16 cellular contexts compared by ENCODE assay signal in genomic region chr1:227545361-227545760, GRCh38. TPM values are rescaled to one million over a fixed set of nuclear protein-coding genes. Genes with fewer than 3 reads are reported as not detected.
DNase-seq lines count a peak whose midpoint lies in the region; ATAC-seq and TF ChIP-seq lines count a peak whose summit lies in the region.
"Had no signal": no experiment of that assay in that cellular context is flagged by ENCODE, and none has a peak within 500 bp of the region (broad histone marks: within the 10 kb centered on the region; RNA-seq: fewer than 3 reads in every experiment).

No MANE protein-coding gene starts in this region.

- no peak overlapping the region for H2BK5ac ChIP-seq in neuronal stem cell (ENCODE audit: low read length)

- no peak overlapping the region for H3K27ac ChIP-seq in neuronal stem cell (replicated peaks; ENCODE audit: low read length)
- H3K27ac ChIP-seq: BLaER1 treated with 17β-estradiol and CSF1 and Interleukin-3, amounts not matched to agents 10 nM and 100 nM had no signal

- H3K36me3 ChIP-seq in neuronal stem cell (replicated peaks in 1 of 2; ENCODE audit: control insufficient read depth in 2 of 2, insufficient read depth in 2 of 2, low read length in 2 of 2), result no peaks in the 10 kb centered on the region
- H3K36me3 ChIP-seq: BLaER1 treated with 17β-estradiol and CSF1 and Interleukin-3, amounts not matched to agents 10 nM and 100 nM had no signal

- no peak overlapping the region for H3K4ac ChIP-seq in neuronal stem cell (ENCODE audit: low read length)

- ATAC-seq in activated T-helper 17 cell treated with anti-CD3 and anti-CD28 coated beads, Interleukin-2, amount 50 U/mL, for 72 hours (replicated peaks), result no peak
- ATAC-seq: GM12878 had no signal

- H3K9me3 ChIP-seq in neuronal stem cell (replicated peaks in 1 of 2; ENCODE audit: control insufficient read depth in 2 of 2, insufficient read depth in 1 of 2, low read depth in 1 of 2, low read length in 2 of 2), result peaks cover 0 to 4% of the 10 kb centered on the region in 2 donors

- no peak overlapping the region for H2AFZ ChIP-seq in neuronal stem cell (ENCODE audit: low read length)

- no peak overlapping the region for H2AK5ac ChIP-seq in neuronal stem cell (ENCODE audit: low read depth, low read length)

- H2BK120ac ChIP-seq in neuronal stem cell (ENCODE audit: low read depth, low read length), result no peak overlapping the region

- no peaks in the 10 kb centered on the region for H3K27me3 Mint-ChIP-seq in activated T-helper 17 cell treated with anti-CD3 and anti-CD28 coated beads, Interleukin-2, amount 50 U/mL, for 72 hours
- peaks cover 6% of the 10 kb centered on the region for H3K27me3 Mint-ChIP-seq in glutamatergic neuron (ENCODE audit: unreplicated experiment)
- no peaks in the 10 kb centered on the region for H3K27me3 Mint-ChIP-seq in type B pancreatic cell

- H3K14ac ChIP-seq in neuronal stem cell (ENCODE audit: low read length), result no peak overlapping the region

- no CpG with 5 or more reads among the region's 5 CpGs for WGBS in neuronal stem cell (ENCODE audit: extremely low coverage in 2 of 2, insufficient read length in 2 of 2, insufficient replicate concordance in 1 of 2), 2 donors

- H3K36me3 Mint-ChIP-seq in activated T-helper 17 cell treated with anti-CD3 and anti-CD28 coated beads, Interleukin-2, amount 50 U/mL, for 72 hours (ENCODE audit: low read depth), result no peaks in the 10 kb centered on the region
- H3K36me3 Mint-ChIP-seq in glutamatergic neuron (ENCODE audit: unreplicated experiment) (no peaks in the 10 kb centered on the region), type B pancreatic cell (no peaks in the 10 kb centered on the region)
- H3K36me3 Mint-ChIP-seq: CD4-positive, CD25-positive, alpha-beta regulatory T cell had no signal

- peak overlapping the region; percentile 51 for H2BK12ac ChIP-seq in neuronal stem cell (ENCODE audit: low read length)

- H3K4me2 ChIP-seq in neuronal stem cell (ENCODE audit: insufficient read depth, low read length, poor library complexity, severe bottlenecking), result no peak overlapping the region
- H3K4me2 ChIP-seq: BLaER1 treated with 17β-estradiol and CSF1 and Interleukin-3, amounts not matched to agents 10 nM and 100 nM had no signal

- H3K18ac ChIP-seq in neuronal stem cell (ENCODE audit: low read length), result no peak overlapping the region

- peak overlapping the region; percentile 53 for H3K27ac Mint-ChIP-seq in activated T-helper 17 cell treated with anti-CD3 and anti-CD28 coated beads, Interleukin-2, amount 50 U/mL, for 72 hours
- H3K27ac Mint-ChIP-seq in glutamatergic neuron (ENCODE audit: unreplicated experiment) (no peak overlapping the region), type B pancreatic cell (no peak overlapping the region)
- H3K27ac Mint-ChIP-seq: H9, IgD-negative memory B cell had no signal

- TF ChIP-seq CTCF in glutamatergic neuron (IDR thresholded peaks at IDR 0.05; ENCODE audit: partially characterized antibody, unreplicated experiment) (no peak), type B pancreatic cell (conservative IDR thresholded peaks at IDR 0.05) (no peak)

- no peak overlapping the region for H3K4me3 ChIP-seq in neuronal stem cell (ENCODE audit: low read length in 2 of 2)
- H3K4me3 ChIP-seq: BLaER1 treated with 17β-estradiol and CSF1 and Interleukin-3, amounts not matched to agents 10 nM and 100 nM; GM12878 had no signal

- peak overlapping the region; percentile 23 for H4K8ac ChIP-seq in neuronal stem cell (ENCODE audit: low read depth, low read length)

- peaks cover 0 to 2% (median 0%) of the 10 kb centered on the region in 3 experiments for H3K27me3 ChIP-seq in neuronal stem cell (ENCODE audit: control insufficient read depth in 3 of 3, insufficient read depth in 3 of 3, low read depth in 1 of 3, low read length in 3 of 3)
- H3K27me3 ChIP-seq: BLaER1 treated with 17β-estradiol and CSF1 and Interleukin-3, amounts not matched to agents 10 nM and 100 nM had no signal

- DNase-seq in glutamatergic neuron (no peak), neuronal stem cell (ENCODE audit: low spot score) (no peak), type B pancreatic cell (ENCODE audit: extremely low spot score, unreplicated experiment) (no peak), SHP77 treated with DMSO at 0.1 percent for 48 hours (lab: John Stamatoyannopoulos, UW) (no peak), NCI-H446 (lab: John Stamatoyannopoulos, UW) (no peak)
- DNase-seq in stimulated activated CD4-positive, alpha-beta T cell treated with anti-CD3 and anti-CD28 coated beads, Interleukin-1b, Interleukin-23, amount 100 ng/mL, for 48 hours, result no peak
- DNase-seq: ACHN; Calu3; CD4-positive, CD25-positive, alpha-beta regulatory T cell; DMS79; GOT3; H9 had no signal

- H3K4me3 Mint-ChIP-seq in activated T-helper 17 cell treated with anti-CD3 and anti-CD28 coated beads, Interleukin-2, amount 50 U/mL, for 72 hours, result no peak overlapping the region
- H3K4me3 Mint-ChIP-seq in glutamatergic neuron (ENCODE audit: unreplicated experiment) (peak overlapping the region; percentile 15), type B pancreatic cell (peak overlapping the region; percentile 57)
- H3K4me3 Mint-ChIP-seq: CD4-positive, CD25-positive, alpha-beta regulatory T cell; H9; IgD-negative memory B cell had no signal

- peak overlapping the region; percentile 48 for H3K23ac ChIP-seq in neuronal stem cell (ENCODE audit: low read depth, low read length, poor library complexity)

- no peaks in the 10 kb centered on the region for H3K9me3 Mint-ChIP-seq in activated T-helper 17 cell treated with anti-CD3 and anti-CD28 coated beads, Interleukin-2, amount 50 U/mL, for 72 hours
- peaks cover 2% of the 10 kb centered on the region for H3K9me3 Mint-ChIP-seq in glutamatergic neuron (ENCODE audit: unreplicated experiment)
- H3K9me3 Mint-ChIP-seq in type B pancreatic cell, result no peaks in the 10 kb centered on the region

- H3K4me1 Mint-ChIP-seq in activated T-helper 17 cell treated with anti-CD3 and anti-CD28 coated beads, Interleukin-2, amount 50 U/mL, for 72 hours, result no peaks in the 10 kb centered on the region
- peaks cover 6% of the 10 kb centered on the region for H3K4me1 Mint-ChIP-seq in glutamatergic neuron (ENCODE audit: low read depth, unreplicated experiment)
- peaks cover 4% of the 10 kb centered on the region for H3K4me1 Mint-ChIP-seq in type B pancreatic cell (ENCODE audit: unreplicated experiment)

- no peak overlapping the region for H3K9ac ChIP-seq in neuronal stem cell (ENCODE audit: low read depth, low read length, poor library complexity)
- H3K9ac ChIP-seq: BLaER1 treated with 17β-estradiol and CSF1 and Interleukin-3, amounts not matched to agents 10 nM and 100 nM had no signal

- H3K79me1 ChIP-seq in neuronal stem cell (ENCODE audit: low read depth, low read length), result peaks cover 3% of the 10 kb centered on the region

- H2BK15ac ChIP-seq in neuronal stem cell (ENCODE audit: low read length), result no peak overlapping the region

- H4K91ac ChIP-seq in neuronal stem cell (ENCODE audit: low read depth, low read length, poor library complexity), result no peak overlapping the region

- peaks cover 0 to 2% of the 10 kb centered on the region in 2 donors for H3K4me1 ChIP-seq in neuronal stem cell (ENCODE audit: control insufficient read depth in 2 of 2, insufficient read depth in 1 of 2, low read depth in 1 of 2, low read length in 2 of 2)

RNA-seq across cellular contexts. Expression of gene ZNF678, which starts 18.0 kb away (rescaled TPM):
- 10 to 100 TPM in 1 of 2 donors, 1 to 10 TPM in 1; 5.3 to 10.3 TPM for total RNA-seq in activated T-helper 17 cell treated with anti-CD3 and anti-CD28 coated beads, Interleukin-2, amount 50 U/mL, for 72 hours
- total RNA-seq in glutamatergic neuron (ENCODE audit: unreplicated experiment) (17.5 TPM), type B pancreatic cell (ENCODE audit: low replicate concordance) (10.7 and 21.7 TPM in 2 replicates)
- polyA plus RNA-seq in neuronal stem cell (2013, experiment 1 of 2), result 17.7 TPM
- polyA plus RNA-seq in neuronal stem cell (2013, experiment 2 of 2), result 16.0 TPM
